Comparison of ENCODE assay signal across 11 cellular contexts in the genomic region with DNA sequence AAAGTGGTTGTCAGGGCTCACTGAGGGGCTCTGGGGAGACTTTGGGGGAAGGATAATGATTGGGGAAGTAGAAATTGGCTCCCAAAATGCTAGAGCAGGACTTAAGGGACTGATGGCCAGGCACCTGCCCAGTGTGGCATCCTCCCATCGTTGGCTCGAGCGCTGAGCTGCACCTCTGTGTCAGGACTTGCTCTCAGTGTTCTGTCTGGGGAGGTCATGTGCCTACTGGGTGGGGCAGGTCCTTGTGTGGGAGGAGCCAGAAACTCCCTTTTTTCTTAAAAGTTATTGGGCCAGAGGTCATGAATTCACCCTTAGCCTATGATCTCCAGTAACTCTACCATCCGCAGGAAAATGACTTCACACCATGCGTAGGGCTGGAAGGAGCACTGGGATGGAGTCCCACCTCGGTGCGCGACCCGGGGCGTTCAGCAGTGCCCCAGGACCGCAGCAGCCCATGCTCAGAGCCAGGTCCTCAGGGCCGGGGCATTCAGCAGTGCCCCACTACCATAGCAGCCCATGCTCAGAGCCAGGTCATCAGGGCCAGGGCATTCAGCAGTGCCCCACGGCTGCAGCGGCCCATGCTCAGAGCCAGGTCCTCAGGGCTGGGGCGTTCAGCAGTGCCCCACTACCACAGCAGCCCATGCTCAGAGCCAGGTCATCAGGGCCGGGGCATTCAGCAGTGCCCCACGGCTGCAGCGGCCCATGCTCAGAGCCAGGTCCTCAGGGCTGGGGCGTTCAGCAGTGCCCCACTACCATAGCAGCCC.
"Had no signal": no experiment of that assay in that cellular context is flagged by ENCODE, and none has a peak within 500 bp of the region (broad histone marks: within the 10 kb centered on the region; RNA-seq: fewer than 3 reads in every experiment).

No MANE protein-coding gene starts in this region.

- DNase-seq: amygdala; hippocampal formation; naive thymus-derived CD8-positive, alpha-beta T cell; SHP77; stimulated activated CD4-positive, alpha-beta T cell treated with anti-CD3 and anti-CD28 coated beads, Interleukin-4, amount 100 ng/mL, for 24 hours; stimulated activated naive CD8-positive, alpha-beta T cell treated with anti-CD3 and anti-CD28 coated beads, Interleukin-15, amount 100 ng/mL, for 72 hours; thyroid gland had no signal

- H3K4me3 Mint-ChIP-seq: activated naive CD4-positive, alpha-beta T cell treated with anti-CD3 and anti-CD28 coated beads, Interleukin-2, amount 50 U/mL, for 24 hours; brain; naive thymus-derived CD8-positive, alpha-beta T cell; stimulated activated naive CD8-positive, alpha-beta T cell treated with anti-CD3 and anti-CD28 coated beads, Interleukin-15, amount 100 ng/mL, for 72 hours; T-helper 1 cell treated with Interleukin-12 subunit alpha and Interleukin-12 subunit beta and Interleukin-4 antibody, amounts not matched to agents 30 μg/mL and 1 μg/mL, for 36 hours had no signal

- H3K4me3 ChIP-seq: thyroid gland had no signal

- H3K27me3 Mint-ChIP-seq: activated naive CD4-positive, alpha-beta T cell treated with anti-CD3 and anti-CD28 coated beads, Interleukin-2, amount 50 U/mL, for 24 hours; naive thymus-derived CD8-positive, alpha-beta T cell; stimulated activated naive CD8-positive, alpha-beta T cell treated with anti-CD3 and anti-CD28 coated beads, Interleukin-15, amount 100 ng/mL, for 72 hours had no signal

- H3K27ac ChIP-seq: thyroid gland had no signal

- H3K27ac Mint-ChIP-seq: activated naive CD4-positive, alpha-beta T cell treated with anti-CD3 and anti-CD28 coated beads, Interleukin-2, amount 50 U/mL, for 24 hours; brain; naive thymus-derived CD8-positive, alpha-beta T cell; stimulated activated naive CD8-positive, alpha-beta T cell treated with anti-CD3 and anti-CD28 coated beads, Interleukin-15, amount 100 ng/mL, for 72 hours; T-helper 1 cell treated with Interleukin-12 subunit alpha and Interleukin-12 subunit beta and Interleukin-4 antibody, amounts not matched to agents 30 μg/mL and 1 μg/mL, for 36 hours had no signal

- H3K4me1 Mint-ChIP-seq: activated naive CD4-positive, alpha-beta T cell treated with anti-CD3 and anti-CD28 coated beads, Interleukin-2, amount 50 U/mL, for 24 hours; brain; stimulated activated naive CD8-positive, alpha-beta T cell treated with anti-CD3 and anti-CD28 coated beads, Interleukin-15, amount 100 ng/mL, for 72 hours had no signal

- H3K36me3 ChIP-seq: thyroid gland had no signal

- H3K9me3 ChIP-seq: thyroid gland had no signal

- H3K4me1 ChIP-seq: thyroid gland had no signal

- ATAC-seq: naive thymus-derived CD8-positive, alpha-beta T cell; SK-N-SH treated with all-trans-retinoic acid at 6 μM for 48 hours; stimulated activated naive CD8-positive, alpha-beta T cell treated with anti-CD3 and anti-CD28 coated beads, Interleukin-15, amount 100 ng/mL, for 72 hours had no signal

- H3K27me3 ChIP-seq: thyroid gland had no signal
